22 cellular contexts compared by ENCODE assay signal in the genomic region with DNA sequence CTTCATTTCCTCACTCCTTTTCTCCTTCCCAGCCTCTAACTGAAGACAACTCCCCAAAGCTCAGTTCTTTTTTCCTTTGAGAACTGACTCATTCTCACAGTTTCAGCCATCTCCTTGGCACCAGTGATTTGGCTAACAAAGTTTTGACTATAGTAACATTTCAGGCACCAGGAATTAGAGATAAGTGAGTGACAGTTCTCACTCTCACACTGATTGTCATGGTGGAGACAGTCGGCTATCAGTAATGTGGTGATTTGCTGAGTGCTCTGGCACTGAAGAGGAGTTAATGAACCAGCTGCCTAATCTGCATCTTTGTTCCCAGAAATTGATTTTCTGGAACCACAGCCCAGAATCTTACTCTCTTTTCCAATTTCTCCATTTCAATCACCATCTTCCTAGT.
"Had no signal": no experiment of that assay in that cellular context is flagged by ENCODE, and none has a peak within 500 bp of the region (broad histone marks: within the 10 kb centered on the region; RNA-seq: fewer than 3 reads in every experiment).

No MANE protein-coding gene starts in this region.

- ATAC-seq: activated CD4-positive, CD25-positive, alpha-beta regulatory T cell treated with anti-CD3 and anti-CD28 coated beads, Interleukin-2, amount 50 U/mL, for 24 hours; activated CD8-positive, alpha-beta memory T cell treated with anti-CD3 and anti-CD28 coated beads, Interleukin-2, amount 10 ng/mL, durations not matched to agents 7 days and 5 days; gastroesophageal sphincter; mucosa of descending colon; sciatic nerve; SK-N-SH treated with all-trans-retinoic acid at 6 μM for 48 hours; stimulated activated memory B cell treated with anti-CD40 and anti-IgM and Interleukin-4, amounts not matched to agents 10 μg/mL and 1 μg/mL and 100 μg/mL, for 72 hours had no signal

- H3K27ac Mint-ChIP-seq: activated CD8-positive, alpha-beta memory T cell treated with anti-CD3 and anti-CD28 coated beads, Interleukin-2, amount 10 ng/mL, durations not matched to agents 7 days and 5 days; endodermal cell; memory B cell; stimulated activated memory B cell treated with anti-CD40 and anti-IgM and Interleukin-4, amounts not matched to agents 10 μg/mL and 1 μg/mL and 100 μg/mL, for 72 hours had no signal

- DNase-seq: activated CD8-positive, alpha-beta memory T cell treated with anti-CD3 and anti-CD28 coated beads, Interleukin-2, amount 10 ng/mL, durations not matched to agents 7 days and 5 days; activated T-cell treated with anti-CD3 and anti-CD28 coated beads for 4 hours; adrenal gland; endodermal cell; esophagus squamous epithelium; head of caudate nucleus; mucosa of descending colon; nucleus accumbens; small intestine; stimulated activated CD4-positive, alpha-beta T cell treated with anti-CD3 and anti-CD28 coated beads, Interleukin-2, amount 100 ng/mL, for 24 hours had no signal

- H3K27me3 ChIP-seq: adrenal gland, ascending aorta, esophagus squamous epithelium, gastroesophageal sphincter, upper lobe of left lung had no signal

- H3K4me3 ChIP-seq: adrenal gland, ascending aorta, coronary artery, esophagus squamous epithelium, gastroesophageal sphincter, mucosa of descending colon, thoracic aorta, upper lobe of left lung had no signal

- H3K27ac ChIP-seq: adrenal gland, ascending aorta, coronary artery, esophagus squamous epithelium, gastroesophageal sphincter, thoracic aorta, upper lobe of left lung, VCaP had no signal

- H3K27me3 Mint-ChIP-seq: activated CD8-positive, alpha-beta memory T cell treated with anti-CD3 and anti-CD28 coated beads, Interleukin-2, amount 10 ng/mL, durations not matched to agents 7 days and 5 days; central memory CD8-positive, alpha-beta T cell; memory B cell; stimulated activated memory B cell treated with anti-CD40 and anti-IgM and Interleukin-4, amounts not matched to agents 10 μg/mL and 1 μg/mL and 100 μg/mL, for 72 hours had no signal

- H3K9me3 ChIP-seq: adrenal gland, ascending aorta, esophagus squamous epithelium, gastroesophageal sphincter, mucosa of descending colon, thoracic aorta, upper lobe of left lung had no signal

- H3K4me1 ChIP-seq: adrenal gland, ascending aorta, esophagus squamous epithelium, gastroesophageal sphincter, upper lobe of left lung had no signal

- H3K36me3 ChIP-seq: adrenal gland, thoracic aorta had no signal

- H3K9me3 Mint-ChIP-seq: central memory CD8-positive, alpha-beta T cell; endodermal cell; memory B cell; stimulated activated memory B cell treated with anti-CD40 and anti-IgM and Interleukin-4, amounts not matched to agents 10 μg/mL and 1 μg/mL and 100 μg/mL, for 72 hours had no signal

- H3K4me1 Mint-ChIP-seq: memory B cell; stimulated activated memory B cell treated with anti-CD40 and anti-IgM and Interleukin-4, amounts not matched to agents 10 μg/mL and 1 μg/mL and 100 μg/mL, for 72 hours had no signal

- H3K4me3 Mint-ChIP-seq: activated CD8-positive, alpha-beta memory T cell treated with anti-CD3 and anti-CD28 coated beads, Interleukin-2, amount 10 ng/mL, durations not matched to agents 7 days and 5 days; central memory CD8-positive, alpha-beta T cell; endodermal cell; memory B cell; stimulated activated memory B cell treated with anti-CD40 and anti-IgM and Interleukin-4, amounts not matched to agents 10 μg/mL and 1 μg/mL and 100 μg/mL, for 72 hours had no signal
